In genomic region chr1:31707711-31708110, GRCh38 we compare ENCODE assay signal across 8 cellular contexts. TPM values are rescaled to one million over a fixed set of nuclear protein-coding genes. Genes with fewer than 3 reads are reported as not detected.
DNase-seq lines count a peak whose midpoint lies in the region; ATAC-seq and TF ChIP-seq lines count a peak whose summit lies in the region.

No MANE protein-coding gene starts in this region.

- H3K4me3 ChIP-seq in mammary epithelial cell (replicated peaks in 1 of 3; ENCODE audit: insufficient read depth in 1 of 3, low read depth in 2 of 3, low read length in 3 of 3) = no peak overlapping the region
- no peak overlapping the region for H3K4me3 ChIP-seq in retinal pigment epithelial cell (ENCODE audit: low read length)

- peak; percentile 18 to 28 for DNase-seq in activated CD4-positive, alpha-beta T cell treated with anti-CD3 and anti-CD28 coated beads, Interleukin-2, amount 50 U/mL, for 48 hours
- DNase-seq in activated CD4-positive, alpha-beta T cell treated with anti-CD3 and anti-CD28 coated beads for 1 hour = no peak
- DNase-seq in NAMALWA (ENCODE audit: low spot score) (peak; percentile 29), mammary epithelial cell (peak; percentile 61), retinal pigment epithelial cell (ENCODE audit: low read depth) (no peak), NCI-H2081 treated with DMSO at 0.1 percent for 48 hours (lab: John Stamatoyannopoulos, UW) (no peak), NCI-H1092 treated with DMSO at 0.1 percent for 48 hours (lab: John Stamatoyannopoulos, UW) (no peak)

- no TSS peak for BruUV-seq in mammary epithelial cell (replicated peaks; lab: Mats Ljungman, UMichigan)

- intact Hi-C loops in mammary epithelial cell (cut with micrococcal nuclease) = loop anchor here (10.0 kb wide), 1 partner anchor 293 kb away; the partner anchor contains the start of gene SERINC2

- CTCF ChIA-PET in mammary epithelial cell (lab: Charles Lee; ENCODE audit: low non-redundant PET) = no interaction called here

- no peaks in the 10 kb centered on the region for H4K20me1 ChIP-seq in mammary epithelial cell (ENCODE audit: insufficient read depth, low read length)

- peaks cover 38% of the 10 kb centered on the region for H3K4me1 ChIP-seq in mammary epithelial cell (ENCODE audit: insufficient read depth, low read length)

- peaks cover 12% of the 10 kb centered on the region for H3K79me2 ChIP-seq in mammary epithelial cell (ENCODE audit: insufficient read depth, low read length)

- no peak overlapping the region for H2AFZ ChIP-seq in mammary epithelial cell (ENCODE audit: low read depth, low read length)

- in situ Hi-C loops in mammary epithelial cell (cut with MboI; ENCODE audit: low sequenced_read_pairs in 2 of 2) = no loop called here

- H3K27ac ChIP-seq in mammary epithelial cell (ENCODE audit: insufficient read depth, low read depth, low read length) = no peak overlapping the region

- no peaks in the 10 kb centered on the region for H3K27me3 ChIP-seq in mammary epithelial cell (ENCODE audit: insufficient read depth, low read length)

- WGBS in mammary epithelial cell (ENCODE audit: low coverage, missing lambda C conversion rate) = 9% methylated on average over 5 of the region's 5 CpGs

- H3K4me2 ChIP-seq in mammary epithelial cell (ENCODE audit: insufficient read depth, low read depth, low read length) = peak overlapping the region; percentile 26

- H3K9ac ChIP-seq in mammary epithelial cell (ENCODE audit: insufficient read depth, low read length) = no peak overlapping the region

- ATAC-seq in GM18867 (IDR thresholded peaks at IDR 0.05; ENCODE audit: unreplicated experiment) = no peak

- dilution Hi-C loops in mammary epithelial cell (cut with HindIII; ENCODE audit: low sequenced_read_pairs) = no loop called here

- H3K36me3 ChIP-seq in mammary epithelial cell (ENCODE audit: insufficient read depth, low read length) = no peaks in the 10 kb centered on the region

- TF ChIP-seq CTCF in mammary epithelial cell (conservative IDR thresholded peaks at IDR 0.05 in 1 of 2, IDR thresholded peaks at IDR 0.05 in 1 of 2; ENCODE audit: extremely low read depth in 1 of 2, insufficient read depth in 1 of 2, low read depth in 1 of 2, low read length in 2 of 2) (peak; percentile 21 to 26), retinal pigment epithelial cell (conservative IDR thresholded peaks at IDR 0.05; ENCODE audit: low read depth, low read length) (peak; percentile 48)

- no peaks in the 10 kb centered on the region for H3K9me3 ChIP-seq in mammary epithelial cell (replicated peaks; ENCODE audit: insufficient read depth, low read length)

RNA-seq across cellular contexts. Expression of gene COL16A1, which starts 3.9 kb away (rescaled TPM):
- 100 to 1,000 TPM; 121 to 146 TPM for total RNA-seq in mammary epithelial cell
- 32.8 TPM for polyA plus RNA-seq in mammary epithelial cell
- 57.1 TPM for polyA minus RNA-seq in mammary epithelial cell

RNA-seq across cellular contexts. Expression of gene ADGRB2, which starts 56.4 kb away (rescaled TPM):
- 1 to 10 TPM in 1 of 2 donors, under 1 TPM in 1; 0.83 to 3.8 TPM for total RNA-seq in mammary epithelial cell
- 1.3 TPM for polyA plus RNA-seq in mammary epithelial cell
- polyA minus RNA-seq in mammary epithelial cell = 0.83 TPM

Comparison
In these comparisons a context has a peak if more than half of its experiments do, and no peak if none do; other contexts are left out.
1. DNase-seq: peak in activated CD4-positive, alpha-beta T cell treated with anti-CD3 and anti-CD28 coated beads, Interleukin-2, amount 50 U/mL, for 48 hours (2 of 2), NAMALWA (single experiment) and mammary epithelial cell (single experiment); none in activated CD4-positive, alpha-beta T cell treated with anti-CD3 and anti-CD28 coated beads for 1 hour (single experiment), retinal pigment epithelial cell (single experiment), NCI-H2081 treated with DMSO at 0.1 percent for 48 hours (single experiment) and NCI-H1092 treated with DMSO at 0.1 percent for 48 hours (single experiment).